Comparison of ENCODE assay signal across 19 cellular contexts in genomic region chr11:70433526-70433925, GRCh38. TPM values are rescaled to one million over a fixed set of nuclear protein-coding genes. Genes with fewer than 3 reads are reported as not detected.
DNase-seq lines count a peak whose midpoint lies in the region; ATAC-seq and TF ChIP-seq lines count a peak whose summit lies in the region.
"Had no signal": no experiment of that assay in that cellular context is flagged by ENCODE, and none has a peak within 500 bp of the region (broad histone marks: within the 10 kb centered on the region; RNA-seq: fewer than 3 reads in every experiment).

No MANE protein-coding gene starts in this region.

- no CpG with 5 or more reads among the region's 13 CpGs for WGBS in trophoblast cell (ENCODE audit: extremely low coverage, insufficient coverage, insufficient read length)

- no peaks in the 10 kb centered on the region for H3K79me1 ChIP-seq in trophoblast cell (ENCODE audit: low read length)

- peaks cover 7% of the 10 kb centered on the region for H3K4me1 Mint-ChIP-seq in glutamatergic neuron (ENCODE audit: low read depth, unreplicated experiment)
- H3K4me1 Mint-ChIP-seq in activated CD4-positive, alpha-beta T cell treated with anti-CD3 and anti-CD28 coated beads, Interleukin-2, amount 10 ng/mL, durations not matched to agents 24 days and 14 days, result no peaks in the 10 kb centered on the region
- H3K4me1 Mint-ChIP-seq: CD8-positive, alpha-beta memory T cell had no signal

- no peak for DNase-seq in glutamatergic neuron
- no peak for DNase-seq in activated CD4-positive, alpha-beta T cell treated with anti-CD3 and anti-CD28 coated beads, Interleukin-2, amount 10 ng/mL, durations not matched to agents 24 days and 14 days
- DNase-seq in trophoblast cell, result no peak
- DNase-seq in HPDE6-E6E7 (ENCODE audit: extremely low spot score), result no peak
- DNase-seq: CD4-positive, alpha-beta T cell; CD8-positive, alpha-beta memory T cell; DMS 273 treated with DMSO at 0.1 percent for 48 hours; DMS79; EL; GDM1; H9 had no signal

- H3K4me2 ChIP-seq in BLaER1 (peak overlapping the region; percentile 92), SU-DHL-6 (ENCODE audit: low read depth, low read length, poor library complexity, severe bottlenecking) (no peak overlapping the region), trophoblast cell (ENCODE audit: low read length) (no peak overlapping the region)
- peak overlapping the region; percentile 64 to 87 (median 75) for H3K4me2 ChIP-seq in BLaER1 treated with 17β-estradiol and CSF1 and Interleukin-3, amounts not matched to agents 10 nM and 100 nM
- H3K4me2 ChIP-seq: GM23338 had no signal

- no peak overlapping the region for H4K91ac ChIP-seq in trophoblast cell (ENCODE audit: low read depth, low read length)

- no peak overlapping the region for H2BK120ac ChIP-seq in trophoblast cell (ENCODE audit: insufficient read depth, low read length, poor library complexity)

- H3K4me3 Mint-ChIP-seq in glutamatergic neuron (ENCODE audit: unreplicated experiment), result no peak overlapping the region
- H3K4me3 Mint-ChIP-seq in activated CD4-positive, alpha-beta T cell treated with anti-CD3 and anti-CD28 coated beads, Interleukin-2, amount 10 ng/mL, durations not matched to agents 24 days and 14 days, result no peak overlapping the region
- H3K4me3 Mint-ChIP-seq: CD4-positive, alpha-beta T cell; GM23338; H9 had no signal

- no peak overlapping the region for H2BK5ac ChIP-seq in trophoblast cell (ENCODE audit: low read depth, low read length, poor library complexity)

- H3K27ac ChIP-seq in BLaER1, result peak overlapping the region; percentile 27; the same call in 1 of the 2 replicates
- no peak overlapping the region for H3K27ac ChIP-seq in BLaER1 treated with 17β-estradiol and CSF1 and Interleukin-3, amounts not matched to agents 10 nM and 100 nM
- peak overlapping the region; percentile 94 for H3K27ac ChIP-seq in SU-DHL-6 (ENCODE audit: low read depth, low read length)
- H3K27ac ChIP-seq in trophoblast cell (ENCODE audit: low read depth, low read length), result no peak overlapping the region

- no peak overlapping the region for H3K18ac ChIP-seq in trophoblast cell (ENCODE audit: low read length)

- no peaks in the 10 kb centered on the region for H3K36me3 Mint-ChIP-seq in glutamatergic neuron (ENCODE audit: unreplicated experiment)
- no peaks in the 10 kb centered on the region for H3K36me3 Mint-ChIP-seq in activated CD4-positive, alpha-beta T cell treated with anti-CD3 and anti-CD28 coated beads, Interleukin-2, amount 10 ng/mL, durations not matched to agents 24 days and 14 days (ENCODE audit: low read depth)
- H3K36me3 Mint-ChIP-seq: CD14-positive monocyte; CD8-positive, alpha-beta memory T cell had no signal

- no peak overlapping the region for H4K8ac ChIP-seq in trophoblast cell (ENCODE audit: low read depth, low read length)

- no peak for TF ChIP-seq CTCF in SU-DHL-6 (IDR thresholded peaks at IDR 0.05; ENCODE audit: insufficient read depth, low read length, poor library complexity, severe bottlenecking)
- TF ChIP-seq CTCF in glutamatergic neuron (IDR thresholded peaks at IDR 0.05; ENCODE audit: partially characterized antibody, unreplicated experiment), result no peak

- H3K27me3 ChIP-seq in BLaER1, result peaks cover 19% of the 10 kb centered on the region; the same call in 1 of the 2 replicates
- peaks cover 18 to 100% (median 40%) of the 10 kb centered on the region in 11 experiments; a peak in 18 of 22 replicates for H3K27me3 ChIP-seq in BLaER1 treated with 17β-estradiol and CSF1 and Interleukin-3, amounts not matched to agents 10 nM and 100 nM
- no peaks in the 10 kb centered on the region for H3K27me3 ChIP-seq in SU-DHL-6 (ENCODE audit: low read length)
- H3K27me3 ChIP-seq in trophoblast cell (ENCODE audit: insufficient read depth, low read length), result no peaks in the 10 kb centered on the region

- H3K79me2 ChIP-seq in SU-DHL-6 (ENCODE audit: insufficient read depth, low read length), result no peaks in the 10 kb centered on the region
- H3K79me2 ChIP-seq in trophoblast cell (ENCODE audit: control insufficient read depth, insufficient read depth, low read length, poor library complexity), result no peaks in the 10 kb centered on the region

- intact Hi-C loops in activated CD4-positive, alpha-beta T cell treated with anti-CD3 and anti-CD28 coated beads, Interleukin-2, amount 10 ng/mL, durations not matched to agents 24 days and 14 days (cut with micrococcal nuclease), result no loop called here

- H2BK12ac ChIP-seq in trophoblast cell (ENCODE audit: low read length), result no peak overlapping the region

- H3K4ac ChIP-seq in trophoblast cell (ENCODE audit: low read depth, low read length), result no peak overlapping the region

- no peak overlapping the region for H3K23ac ChIP-seq in trophoblast cell (ENCODE audit: low read length)

- H3K36me3 ChIP-seq in BLaER1 (no peaks in the 10 kb centered on the region), SU-DHL-6 (ENCODE audit: low read length) (peaks cover 4% of the 10 kb centered on the region; the same call in 1 of the 2 replicates), trophoblast cell (ENCODE audit: control insufficient read depth in 1 of 2, insufficient read depth in 2 of 2, low read length in 2 of 2) (peaks cover 93 to 95% of the 10 kb centered on the region in 2 experiments)
- H3K36me3 ChIP-seq in BLaER1 treated with 17β-estradiol and CSF1 and Interleukin-3, amounts not matched to agents 10 nM and 100 nM, result no peaks in the 10 kb centered on the region

- H3K4me3 ChIP-seq in BLaER1, result no peak overlapping the region
- no peak overlapping the region for H3K4me3 ChIP-seq in BLaER1 treated with 17β-estradiol and CSF1 and Interleukin-3, amounts not matched to agents 10 nM and 100 nM
- H3K4me3 ChIP-seq in SU-DHL-6 (ENCODE audit: insufficient read depth, low read length, poor library complexity, severe bottlenecking), result no peak overlapping the region
- no peak overlapping the region for H3K4me3 ChIP-seq in trophoblast cell (ENCODE audit: low read depth, low read length)
- H3K4me3 ChIP-seq: GM12878, GM23338 had no signal

- no peaks in the 10 kb centered on the region for H3K9me2 ChIP-seq in SU-DHL-6 (replicated peaks; ENCODE audit: insufficient read depth, low read length)

- peaks cover 4% of the 10 kb centered on the region for H3K27me3 Mint-ChIP-seq in glutamatergic neuron (ENCODE audit: unreplicated experiment)
- H3K27me3 Mint-ChIP-seq in activated CD4-positive, alpha-beta T cell treated with anti-CD3 and anti-CD28 coated beads, Interleukin-2, amount 10 ng/mL, durations not matched to agents 24 days and 14 days, result no peaks in the 10 kb centered on the region
- H3K27me3 Mint-ChIP-seq: CD4-positive, alpha-beta T cell had no signal

- no peak overlapping the region for H4K12ac ChIP-seq in trophoblast cell (ENCODE audit: low read depth, low read length)

- peaks cover 31% of the 10 kb centered on the region for H3F3A ChIP-seq in SU-DHL-6 (ENCODE audit: insufficient read depth)

- H3K4me1 ChIP-seq in BLaER1 (peaks cover 96% of the 10 kb centered on the region), trophoblast cell (ENCODE audit: control insufficient read depth in 1 of 2, insufficient read depth in 2 of 2, low read length in 2 of 2) (no peaks in the 10 kb centered on the region)
- H3K4me1 ChIP-seq in BLaER1 treated with 17β-estradiol and CSF1 and Interleukin-3, amounts not matched to agents 10 nM and 100 nM, result peaks cover 61 to 95% (median 91%) of the 10 kb centered on the region in 10 experiments

- H3K9me3 Mint-ChIP-seq in glutamatergic neuron (ENCODE audit: unreplicated experiment), result peaks cover 6% of the 10 kb centered on the region
- no peaks in the 10 kb centered on the region for H3K9me3 Mint-ChIP-seq in activated CD4-positive, alpha-beta T cell treated with anti-CD3 and anti-CD28 coated beads, Interleukin-2, amount 10 ng/mL, durations not matched to agents 24 days and 14 days
- H3K9me3 Mint-ChIP-seq: CD4-positive, alpha-beta T cell; CD8-positive, alpha-beta memory T cell; H9 had no signal

- H4K20me1 ChIP-seq in BLaER1 (peaks cover 18% of the 10 kb centered on the region; the same call in 1 of the 2 replicates), SU-DHL-6 (ENCODE audit: low read depth, low read length) (no peaks in the 10 kb centered on the region)
- H4K20me1 ChIP-seq in BLaER1 treated with 17β-estradiol and CSF1 and Interleukin-3, amounts not matched to agents 10 nM and 100 nM, result peaks cover 0 to 96% (median 8%) of the 10 kb centered on the region in 11 experiments; a peak in 16 of 22 replicates

- no peak overlapping the region for H2AK5ac ChIP-seq in trophoblast cell (ENCODE audit: low read length)

- no peak overlapping the region for H3K14ac ChIP-seq in trophoblast cell (ENCODE audit: low read length)

- ATAC-seq in GM21825 (IDR thresholded peaks at IDR 0.05; ENCODE audit: unreplicated experiment), result no peak
- ATAC-seq: GM12878, HCT116 had no signal

- peak overlapping the region; percentile 36 for H3K27ac Mint-ChIP-seq in glutamatergic neuron (ENCODE audit: unreplicated experiment)
- no peak overlapping the region for H3K27ac Mint-ChIP-seq in activated CD4-positive, alpha-beta T cell treated with anti-CD3 and anti-CD28 coated beads, Interleukin-2, amount 10 ng/mL, durations not matched to agents 24 days and 14 days
- H3K27ac Mint-ChIP-seq: CD4-positive, alpha-beta T cell; CD8-positive, alpha-beta memory T cell; H9 had no signal

- H3K9ac ChIP-seq in BLaER1 (no peak overlapping the region), SU-DHL-6 (ENCODE audit: low read length) (peak overlapping the region; percentile 27; the same call in 1 of the 2 replicates), trophoblast cell (ENCODE audit: low read length) (no peak overlapping the region)
- H3K9ac ChIP-seq in BLaER1 treated with 17β-estradiol and CSF1 and Interleukin-3, amounts not matched to agents 10 nM and 100 nM, result peak overlapping the region in 2 of 11 experiments; percentile 13 to 30; a peak in 2 of 22 replicates

- H2AFZ ChIP-seq in SU-DHL-6 (ENCODE audit: low read depth, low read length, severe bottlenecking) (no peak overlapping the region), trophoblast cell (ENCODE audit: insufficient read depth, low read length, poor library complexity) (no peak overlapping the region)
- H2AFZ ChIP-seq: GM23338 had no signal

- no peaks in the 10 kb centered on the region for H3K9me3 ChIP-seq in BLaER1
- no peaks in the 10 kb centered on the region for H3K9me3 ChIP-seq in BLaER1 treated with 17β-estradiol and CSF1 and Interleukin-3, amounts not matched to agents 10 nM and 100 nM (replicated peaks in 1 of 11)
- peaks cover 6% of the 10 kb centered on the region; the same call in 1 of the 2 replicates for H3K9me3 ChIP-seq in SU-DHL-6 (ENCODE audit: insufficient read depth, low read length)
- no peaks in the 10 kb centered on the region for H3K9me3 ChIP-seq in trophoblast cell (ENCODE audit: insufficient read depth, low read depth, low read length)

RNA-seq across cellular contexts. Expression of gene CTTN, which starts 35.2 kb away (rescaled TPM):
- 296 TPM for total RNA-seq in glutamatergic neuron (ENCODE audit: unreplicated experiment)
- total RNA-seq in activated CD4-positive, alpha-beta T cell treated with anti-CD3 and anti-CD28 coated beads, Interleukin-2, amount 10 ng/mL, durations not matched to agents 24 days and 14 days, result 56.7 and 57.0 TPM in 2 replicates
- 197 and 199 TPM in 2 replicates for polyA plus RNA-seq in trophoblast cell (2013)
- polyA plus RNA-seq: CD8-positive, alpha-beta memory T cell had no signal

Comparison
In these comparisons a context has a peak if more than half of its experiments do, and no peak if none do; other contexts are left out.
1. H3K27ac ChIP-seq: peak in BLaER1 (single experiment) and SU-DHL-6 (single experiment); none in BLaER1 treated with 17β-estradiol and CSF1 and Interleukin-3, amounts not matched to agents 10 nM and 100 nM (0 of 11) and trophoblast cell (single experiment).
2. H3K4me2 ChIP-seq: peak in BLaER1 (single experiment) and BLaER1 treated with 17β-estradiol and CSF1 and Interleukin-3, amounts not matched to agents 10 nM and 100 nM (11 of 11); none in SU-DHL-6 (single experiment) and trophoblast cell (single experiment).